Comparison of ENCODE assay signal across 2 cellular contexts in genomic region chr16:1767116-1767994, GRCh38.
TF ChIP-seq lines count a peak whose summit lies in the region.

No MANE protein-coding gene starts in this region.

TF ChIP-seq in HEK293, 187 proteins besides CTCF, POLR2A, EP300 and RAD21:
- TF ChIP-seq BCL11B (tag by site-specific recombination; IDR thresholded peaks at IDR 0.05; ENCODE audit: low read depth) (peak; percentile 68; the same call in 1 of the 2 replicates), ZBTB26 (tag by site-specific recombination; optimal IDR thresholded peaks at IDR 0.05) (no peak), ZNF692 (tag by site-specific recombination; IDR thresholded peaks at IDR 0.05) (0 out of 2 replicates have a peak, but pooled peaks have one; percentile 22), PBX3 (CRISPR knock-in tag; IDR thresholded peaks at IDR 0.05) (no peak), ZNF10 (tag by site-specific recombination; IDR thresholded peaks at IDR 0.05) (peak; percentile 42; the same call in 1 of the 2 replicates)

TF ChIP-seq in K562, 482 proteins besides CTCF, POLR2A, EP300 and RAD21:
- TF ChIP-seq ZBTB33 (CRISPR knock-in tag; IDR thresholded peaks at IDR 0.05) = 0 out of 2 replicates have a peak, but pooled peaks have one; percentile 8
- no peak for TF ChIP-seq HMG20B (CRISPR knock-in tag; IDR thresholded peaks at IDR 0.05)
- no peak for TF ChIP-seq CHD7 (IDR thresholded peaks at IDR 0.05; ENCODE audit: low read depth, low read length)
- peak; percentile 58 for TF ChIP-seq POLR2G (IDR thresholded peaks at IDR 0.05; ENCODE audit: low read depth, low read length)
- TF ChIP-seq ZNF79 (CRISPR knock-in tag; IDR thresholded peaks at IDR 0.05; ENCODE audit: low read depth) = no peak
TF ChIP-seq in K562: peak in this region for 2.
